Comparison of ENCODE assay signal across 8 cellular contexts in genomic region chr10:8365935-8366911, GRCh38.
DNase-seq lines count a peak whose midpoint lies in the region; TF ChIP-seq lines count a peak whose summit lies in the region.
"Had no signal": no experiment of that assay in that cellular context is flagged by ENCODE, and none has a peak within 500 bp of the region (broad histone marks: within the 10 kb centered on the region; RNA-seq: fewer than 3 reads in every experiment).

No MANE protein-coding gene starts in this region.

- no peak overlapping the region for H3K4me3 Mint-ChIP-seq in endodermal cell
- H3K4me3 Mint-ChIP-seq: activated B cell treated with CpG ODN at 0.5 μM for 24 hours had no signal

- peaks cover 4% of the 10 kb centered on the region for H3K4me1 Mint-ChIP-seq in endodermal cell
- H3K4me1 Mint-ChIP-seq: activated B cell treated with CpG ODN at 0.5 μM for 24 hours had no signal

- H3K27ac ChIP-seq in endodermal cell (ENCODE audit: low read depth, low read length): no peak overlapping the region
- H3K27ac ChIP-seq in A673 (ENCODE audit: low read depth, low read length, poor library complexity, severe bottlenecking): no peak overlapping the region

- DNase-seq in HS-27A (ENCODE audit: low read depth) (peak; percentile 92), fibroblast of villous mesenchyme (ENCODE audit: low read depth) (peak; percentile 97), posterior cingulate gyrus (no peak), endodermal cell (no peak), A673 (ENCODE audit: low spot score) (no peak)
- DNase-seq in activated CD4-positive, alpha-beta T cell treated with anti-CD3 and anti-CD28 coated beads, Interleukin-2, amount 50 U/mL, for 1 hour: peak; percentile 48
- peak; percentile 36 to 51 for DNase-seq in stimulated activated CD8-positive, alpha-beta memory T cell treated with anti-CD3 and anti-CD28 coated beads, Interleukin-2, amount 100 ng/mL, for 48 hours (ENCODE audit: low read depth in 2 of 2)
- DNase-seq: activated B cell treated with CpG ODN at 0.5 μM for 24 hours had no signal

- H3K27me3 Mint-ChIP-seq in endodermal cell (ENCODE audit: insufficient read depth): no peaks in the 10 kb centered on the region
- H3K27me3 Mint-ChIP-seq: activated B cell treated with CpG ODN at 0.5 μM for 24 hours had no signal

- no peak overlapping the region for H3K9ac ChIP-seq in endodermal cell (ENCODE audit: extremely low read depth, low read length, poor library complexity, severe bottlenecking)

- no peaks in the 10 kb centered on the region for H3K27me3 ChIP-seq in endodermal cell (ENCODE audit: control insufficient read depth, insufficient read depth, low read length, poor library complexity, severe bottlenecking)
- no peaks in the 10 kb centered on the region for H3K27me3 ChIP-seq in A673 (replicated peaks; ENCODE audit: insufficient read depth, low read depth, low read length, poor library complexity)

- no TSS peak for BruUV-seq in A673 (replicated peaks; lab: Mats Ljungman, UMichigan)

- H3K4me1 ChIP-seq in endodermal cell (ENCODE audit: control insufficient read depth, insufficient read depth, low read length) (no peaks in the 10 kb centered on the region), A673 (ENCODE audit: insufficient read depth, low read length, poor library complexity, severe bottlenecking) (peaks cover 1% of the 10 kb centered on the region)

- no peaks in the 10 kb centered on the region for H3K36me3 Mint-ChIP-seq in endodermal cell (ENCODE audit: low read depth)

- POLR2A ChIA-PET in A673 (lab: Charles Lee; ENCODE audit: low non-redundant PET): no interaction called here

- TF ChIP-seq CTCF in fibroblast of villous mesenchyme (IDR thresholded peaks at IDR 0.05; ENCODE audit: insufficient read depth, low read depth, low read length): peak; percentile 19
- TF ChIP-seq CTCF in endodermal cell (conservative IDR thresholded peaks at IDR 0.05): no peak
- TF ChIP-seq CTCF in A673 (conservative IDR thresholded peaks at IDR 0.05; ENCODE audit: low read depth, low read length): no peak

- 94 to 100% methylated on average over 5 to 19 of the region's 19 CpGs for WGBS in endodermal cell (ENCODE audit: insufficient coverage in 1 of 2, insufficient read length in 1 of 2), 2 experiments

- CTCF ChIA-PET in A673 (lab: Charles Lee): no interaction called here

- H3K36me3 ChIP-seq in endodermal cell (ENCODE audit: control insufficient read depth, insufficient read depth, low read length) (no peaks in the 10 kb centered on the region), A673 (ENCODE audit: insufficient read depth, low read length, poor library complexity, severe bottlenecking) (no peaks in the 10 kb centered on the region)

- intact Hi-C loops in posterior cingulate gyrus (cut with DNase I) (no loop called here), A673 (cut with micrococcal nuclease; ENCODE audit: unreplicated experiment) (no loop called here)

- H3K4me3 ChIP-seq in fibroblast of villous mesenchyme (ENCODE audit: low read depth, low read length) (no peak overlapping the region), endodermal cell (ENCODE audit: low read length) (no peak overlapping the region), A673 (ENCODE audit: low read depth, low read length, poor library complexity, severe bottlenecking) (no peak overlapping the region)

- H3K27ac Mint-ChIP-seq in endodermal cell: no peak overlapping the region
- H3K27ac Mint-ChIP-seq: activated B cell treated with CpG ODN at 0.5 μM for 24 hours had no signal

- H3K9me3 Mint-ChIP-seq in endodermal cell: peaks cover 5% of the 10 kb centered on the region

- no peaks in the 10 kb centered on the region for H3K9me3 ChIP-seq in endodermal cell (ENCODE audit: control insufficient read depth, low read length)
- H3K9me3 ChIP-seq in A673 (ENCODE audit: low read depth, low read length, poor library complexity, severe bottlenecking): no peaks in the 10 kb centered on the region

Comparison
In these comparisons a context has a peak if more than half of its experiments do, and no peak if none do; other contexts are left out.
1. DNase-seq: peak in HS-27A (single experiment), activated CD4-positive, alpha-beta T cell treated with anti-CD3 and anti-CD28 coated beads, Interleukin-2, amount 50 U/mL, for 1 hour (single experiment), fibroblast of villous mesenchyme (single experiment) and stimulated activated CD8-positive, alpha-beta memory T cell treated with anti-CD3 and anti-CD28 coated beads, Interleukin-2, amount 100 ng/mL, for 48 hours (2 of 2); none in posterior cingulate gyrus (0 of 10), endodermal cell (single experiment) and A673 (single experiment).